ENCODE assay signal across 16 cellular contexts in genomic region chr15:69838951-69839350, GRCh38.
A peak's percentile ranks its signal among the peaks of the same experiment; 100 is the strongest.
DNase-seq lines count a peak whose midpoint lies in the region; ATAC-seq, FAIRE-seq and TF ChIP-seq lines count a peak whose summit lies in the region.
"Had no signal": no experiment of that assay in that cellular context is flagged by ENCODE, and none has a peak within 500 bp of the region (broad histone marks: within the 10 kb centered on the region; RNA-seq: fewer than 3 reads in every experiment).

No MANE protein-coding gene starts in this region.

- H3K4me1 Mint-ChIP-seq in activated naive CD8-positive, alpha-beta T cell treated with anti-CD3 and anti-CD28 coated beads, Interleukin-2, amount 50 U/mL, for 24 hours, result no peaks in the 10 kb centered on the region
- peaks cover 5% of the 10 kb centered on the region for H3K4me1 Mint-ChIP-seq in activated naive CD8-positive, alpha-beta T cell treated with anti-CD3 and anti-CD28 coated beads for 36 hours
- H3K4me1 Mint-ChIP-seq: CD4-positive, CD25-positive, alpha-beta regulatory T cell had no signal

- no peak for TF ChIP-seq CTCF in lower lobe of right lung (IDR thresholded peaks at IDR 0.05)

- H3K27ac ChIP-seq in lower lobe of right lung (no peak overlapping the region), small intestine (ENCODE audit: low read depth in 1 of 2, low read length in 1 of 2) (no peak overlapping the region)
- H3K27ac ChIP-seq: BLaER1 had no signal

- no peak for DNase-seq in activated naive CD8-positive, alpha-beta T cell treated with anti-CD3 and anti-CD28 coated beads, Interleukin-2, amount 50 U/mL, for 24 hours
- DNase-seq in activated naive CD8-positive, alpha-beta T cell treated with anti-CD3 and anti-CD28 coated beads for 36 hours, result no peak
- DNase-seq in lower lobe of right lung, result no peak
- DNase-seq in small intestine, result peak; percentile 28
- DNase-seq in MV-4-11 (lab: John Stamatoyannopoulos, UW), result no peak
- DNase-seq in C1 segment of cervical spinal cord (lab: John Stamatoyannopoulos, UW), result no peak
- DNase-seq: 8988T; AML-193; CD4-positive, CD25-positive, alpha-beta regulatory T cell; DMS53; GF-D8 had no signal

- no peak for FAIRE-seq in small intestine (lab: Jason Lieb, UNC)
- FAIRE-seq: GM19239 had no signal

- peaks cover 1% of the 10 kb centered on the region for H3K27me3 Mint-ChIP-seq in activated naive CD8-positive, alpha-beta T cell treated with anti-CD3 and anti-CD28 coated beads, Interleukin-2, amount 50 U/mL, for 24 hours
- peaks cover 6% of the 10 kb centered on the region for H3K27me3 Mint-ChIP-seq in activated naive CD8-positive, alpha-beta T cell treated with anti-CD3 and anti-CD28 coated beads for 36 hours

- intact Hi-C loops in lower lobe of right lung (cut with DNase I), result no loop called here

- H3K27me3 ChIP-seq in lower lobe of right lung (ENCODE audit: low read depth) (no peaks in the 10 kb centered on the region), small intestine (ENCODE audit: control insufficient read depth in 2 of 2, insufficient read depth in 2 of 2, low read length in 2 of 2) (no peaks in the 10 kb centered on the region)

- H3K4me3 ChIP-seq in lower lobe of right lung (no peak overlapping the region), small intestine (ENCODE audit: low read depth in 1 of 2, low read length in 2 of 2) (no peak overlapping the region)
- H3K4me3 ChIP-seq: BLaER1 had no signal

- WGBS in small intestine, 3 donors, result 26 to 72% (median 45%) methylated on average over 1 of the region's 1 CpG

- no peaks in the 10 kb centered on the region for H3K9me3 Mint-ChIP-seq in activated naive CD8-positive, alpha-beta T cell treated with anti-CD3 and anti-CD28 coated beads, Interleukin-2, amount 50 U/mL, for 24 hours
- no peaks in the 10 kb centered on the region for H3K9me3 Mint-ChIP-seq in activated naive CD8-positive, alpha-beta T cell treated with anti-CD3 and anti-CD28 coated beads for 36 hours
- H3K9me3 Mint-ChIP-seq: IgD-negative memory B cell had no signal

- no peak for ATAC-seq in activated naive CD8-positive, alpha-beta T cell treated with anti-CD3 and anti-CD28 coated beads, Interleukin-2, amount 50 U/mL, for 24 hours
- ATAC-seq in lower lobe of right lung (peak; percentile 29 to 36), GM19463 (IDR thresholded peaks at IDR 0.05; ENCODE audit: unreplicated experiment) (no peak)
- ATAC-seq: HCT116 had no signal

- H3K9me3 ChIP-seq in lower lobe of right lung, result no peaks in the 10 kb centered on the region
- no peaks in the 10 kb centered on the region for H3K9me3 ChIP-seq in small intestine (ENCODE audit: control insufficient read depth, low read depth)
- H3K9me3 ChIP-seq: BLaER1 had no signal

- H3K36me3 ChIP-seq in lower lobe of right lung (no peaks in the 10 kb centered on the region), small intestine (ENCODE audit: control insufficient read depth in 2 of 2, insufficient read depth in 2 of 2, low read length in 2 of 2) (no peaks in the 10 kb centered on the region)
- H3K36me3 ChIP-seq: BLaER1 had no signal

- peak overlapping the region; percentile 42 for H3K27ac Mint-ChIP-seq in activated naive CD8-positive, alpha-beta T cell treated with anti-CD3 and anti-CD28 coated beads, Interleukin-2, amount 50 U/mL, for 24 hours
- H3K27ac Mint-ChIP-seq in activated naive CD8-positive, alpha-beta T cell treated with anti-CD3 and anti-CD28 coated beads for 36 hours, result no peak overlapping the region
- H3K27ac Mint-ChIP-seq: CD4-positive, CD25-positive, alpha-beta regulatory T cell had no signal

- no peaks in the 10 kb centered on the region for H3K36me3 Mint-ChIP-seq in activated naive CD8-positive, alpha-beta T cell treated with anti-CD3 and anti-CD28 coated beads, Interleukin-2, amount 50 U/mL, for 24 hours (ENCODE audit: low read depth)
- no peaks in the 10 kb centered on the region for H3K36me3 Mint-ChIP-seq in activated naive CD8-positive, alpha-beta T cell treated with anti-CD3 and anti-CD28 coated beads for 36 hours
- H3K36me3 Mint-ChIP-seq: CD4-positive, CD25-positive, alpha-beta regulatory T cell; IgD-negative memory B cell had no signal

- H3K4me1 ChIP-seq in lower lobe of right lung (no peaks in the 10 kb centered on the region), small intestine (ENCODE audit: control insufficient read depth in 2 of 2, insufficient read depth in 1 of 2, low read depth in 1 of 2, low read length in 1 of 2) (no peaks in the 10 kb centered on the region)
- H3K4me1 ChIP-seq: BLaER1 had no signal

- H3K4me3 Mint-ChIP-seq in activated naive CD8-positive, alpha-beta T cell treated with anti-CD3 and anti-CD28 coated beads, Interleukin-2, amount 50 U/mL, for 24 hours, result no peak overlapping the region
- no peak overlapping the region for H3K4me3 Mint-ChIP-seq in activated naive CD8-positive, alpha-beta T cell treated with anti-CD3 and anti-CD28 coated beads for 36 hours
- H3K4me3 Mint-ChIP-seq: CD4-positive, CD25-positive, alpha-beta regulatory T cell had no signal

Comparison
In these comparisons a context has a peak if more than half of its experiments do, and no peak if none do; other contexts are left out.
1. ATAC-seq: peak in lower lobe of right lung (2 of 2); none in activated naive CD8-positive, alpha-beta T cell treated with anti-CD3 and anti-CD28 coated beads, Interleukin-2, amount 50 U/mL, for 24 hours (single experiment) and GM19463 (single experiment).